ENCODE assay signal across 23 cellular contexts in the genomic region with DNA sequence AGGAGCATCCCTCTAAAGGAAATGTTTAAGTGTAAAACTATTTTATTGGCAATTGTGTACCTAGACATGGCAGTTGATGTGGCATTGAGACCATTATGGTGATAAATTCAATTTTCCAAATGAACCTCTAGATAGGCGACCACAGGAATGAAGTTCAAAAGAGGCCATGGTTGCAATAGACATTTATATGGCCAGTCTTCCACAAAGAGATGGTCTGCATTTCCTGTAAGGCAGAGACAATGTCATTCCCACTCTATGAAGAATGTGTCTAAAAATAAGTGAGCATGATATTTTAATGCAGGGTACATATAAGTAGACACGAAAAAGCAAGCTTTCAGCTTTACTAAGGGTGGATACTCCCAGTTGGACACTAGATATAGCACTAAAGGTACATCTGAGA. TPM values are rescaled to one million over a fixed set of nuclear protein-coding genes. Genes with fewer than 3 reads are reported as not detected.
DNase-seq lines count a peak whose midpoint lies in the region; ATAC-seq and TF ChIP-seq lines count a peak whose summit lies in the region.
"Had no signal": no experiment of that assay in that cellular context is flagged by ENCODE, and none has a peak within 500 bp of the region (broad histone marks: within the 10 kb centered on the region; RNA-seq: fewer than 3 reads in every experiment).

No MANE protein-coding gene starts in this region.

- H3K4me1 Mint-ChIP-seq in CD4-positive, alpha-beta T cell (ENCODE audit: low read depth): peaks cover 79% of the 10 kb centered on the region
- H3K4me1 Mint-ChIP-seq in naive thymus-derived CD4-positive, alpha-beta T cell: peaks cover 54 to 85% (median 81%) of the 10 kb centered on the region in 7 donors

- H3K9me2 ChIP-seq in SK-N-SH (no peaks in the 10 kb centered on the region), Loucy (replicated peaks; ENCODE audit: low read depth, low read length) (no peaks in the 10 kb centered on the region)

- H3K4me2 ChIP-seq in SK-N-SH (no peak overlapping the region), Loucy (ENCODE audit: low read depth, low read length, poor library complexity, severe bottlenecking) (peak overlapping the region; percentile 15)
- H3K4me2 ChIP-seq: A549 had no signal

- H3K27me3 ChIP-seq in SK-N-SH (ENCODE audit: insufficient read depth) (no peaks in the 10 kb centered on the region), Loucy (ENCODE audit: insufficient read depth, low read length, poor library complexity, severe bottlenecking) (no peaks in the 10 kb centered on the region)
- H3K27me3 ChIP-seq in CD4-positive, alpha-beta T cell (ENCODE audit: control insufficient read depth, insufficient read depth, low read length): no peaks in the 10 kb centered on the region
- H3K27me3 ChIP-seq in naive thymus-derived CD4-positive, alpha-beta T cell (ENCODE audit: control insufficient read depth in 2 of 2, insufficient read depth in 2 of 2, low read length in 2 of 2): no peaks in the 10 kb centered on the region

- CTCF ChIA-PET in SK-N-SH (lab: Yijun Ruan, JAX): no interaction called here
- CTCF ChIA-PET in CD4-positive, alpha-beta T cell (lab: Charles Lee): interaction anchor here (0.6 to 1.9 kb wide), 2 partner anchors 20 to 48 kb away, joined by 3 to 4 read pairs; no protein-coding TSS in a partner anchor
- CTCF ChIA-PET in naive thymus-derived CD4-positive, alpha-beta T cell (lab: Charles Lee): interaction anchor here (0.8 to 1.3 kb wide), 2 partner anchors 119 to 124 kb away, joined by 3 to 4 read pairs; no protein-coding TSS in a partner anchor

- intact Hi-C loops in CD4-positive, alpha-beta T cell (cut with DNase I, micrococcal nuclease): loop anchor here (5.0 to 10.0 kb wide), 6 partner anchors 32 to 872 kb away; partner anchors contain the start of gene PTPRK (in 1 of the 2)
- intact Hi-C loops in naive thymus-derived CD4-positive, alpha-beta T cell (cut with micrococcal nuclease): loop anchor here in 1 of 2 donors (1.0 to 10.0 kb wide), 6 partner anchors 9 to 1515 kb away; no protein-coding TSS in a partner anchor

- DNase-seq in SK-N-SH (no peak), GM19238 (ENCODE audit: insufficient read length, low spot score) (no peak)
- DNase-seq in CD4-positive, alpha-beta T cell: no peak
- DNase-seq in naive thymus-derived CD4-positive, alpha-beta T cell: no peak
- DNase-seq in activated CD4-positive, alpha-beta T cell treated with anti-CD3 and anti-CD28 coated beads, Interleukin-2, amount 50 U/mL, for 4 hours: no peak
- DNase-seq: AML-193; Calu3; CD4-positive, alpha-beta memory T cell; DMS79 treated with DMSO at 0.1 percent for 48 hours; GM23248; IMR-90 had no signal

- H3K9me3 ChIP-seq in SK-N-SH: no peaks in the 10 kb centered on the region
- H3K9me3 ChIP-seq in CD4-positive, alpha-beta T cell (ENCODE audit: control insufficient read depth, low read length): no peaks in the 10 kb centered on the region
- H3K9me3 ChIP-seq in Loucy (ENCODE audit: insufficient read depth, low read depth, low read length): no peaks in the 10 kb centered on the region
- H3K9me3 ChIP-seq in naive thymus-derived CD4-positive, alpha-beta T cell (ENCODE audit: control insufficient read depth in 2 of 3, low read length in 3 of 3): no peaks in the 10 kb centered on the region
- H3K9me3 ChIP-seq: A549, HAP-1 had no signal

- H4K20me1 ChIP-seq in SK-N-SH (ENCODE audit: insufficient read depth): no peaks in the 10 kb centered on the region
- peaks cover 6% of the 10 kb centered on the region for H4K20me1 ChIP-seq in Loucy (ENCODE audit: insufficient read depth, low read length, poor library complexity, severe bottlenecking)

- POLR2A ChIA-PET in SK-N-SH (lab: Yijun Ruan, JAX): no interaction called here
- POLR2A ChIA-PET in CD4-positive, alpha-beta T cell (lab: Charles Lee): interaction anchor here (1.3 to 1.7 kb wide), 2 partner anchors 40 to 112 kb away, joined by 3 to 7 read pairs; partner anchors contain the start of gene THEMIS
- POLR2A ChIA-PET in naive thymus-derived CD4-positive, alpha-beta T cell (lab: Charles Lee): interaction anchor here (0.9 kb wide), 1 partner anchor 21 kb away, joined by 3 read pairs; no protein-coding TSS in a partner anchor

- H3F3A ChIP-seq in SK-N-SH (replicated peaks; ENCODE audit: insufficient read depth) (no peaks in the 10 kb centered on the region), Loucy (ENCODE audit: low read depth) (no peaks in the 10 kb centered on the region)

- H2AFZ ChIP-seq in SK-N-SH (ENCODE audit: low read depth): 0 out of 2 replicates have a peak overlapping the region, but pooled peaks have one; percentile 2
- no peak overlapping the region for H2AFZ ChIP-seq in Loucy (ENCODE audit: low read length)
- H2AFZ ChIP-seq: GM23248 had no signal

- H3K36me3 Mint-ChIP-seq in CD4-positive, alpha-beta T cell (ENCODE audit: low read depth): peaks cover 51% of the 10 kb centered on the region
- H3K36me3 Mint-ChIP-seq in naive thymus-derived CD4-positive, alpha-beta T cell: peaks cover 7 to 50% (median 19%) of the 10 kb centered on the region in 5 donors

- no peak for TF ChIP-seq CTCF in SK-N-SH (IDR thresholded peaks at IDR 0.05)
- no peak for TF ChIP-seq CTCF in CD4-positive, alpha-beta T cell (IDR thresholded peaks at IDR 0.05)
- TF ChIP-seq CTCF in Loucy (conservative IDR thresholded peaks at IDR 0.05; ENCODE audit: low read length): no peak

- H3K9ac ChIP-seq in SK-N-SH (no peak overlapping the region), Loucy (ENCODE audit: low read depth, low read length, poor library complexity, severe bottlenecking) (no peak overlapping the region)
- H3K9ac ChIP-seq: GM23248 had no signal

- ATAC-seq in SK-N-SH treated with all-trans-retinoic acid at 6 μM for 48 hours (no peak), GM18511 (IDR thresholded peaks at IDR 0.05; ENCODE audit: unreplicated experiment) (no peak)
- ATAC-seq in CD4-positive, alpha-beta T cell (ENCODE audit: poor library complexity): no peak
- no peak for ATAC-seq in naive thymus-derived CD4-positive, alpha-beta T cell
- ATAC-seq: A549, GM12878 had no signal

- no peak overlapping the region for H3K4me3 Mint-ChIP-seq in CD4-positive, alpha-beta T cell
- H3K4me3 Mint-ChIP-seq in naive thymus-derived CD4-positive, alpha-beta T cell: no peak overlapping the region

- no peaks in the 10 kb centered on the region for H3K36me3 ChIP-seq in SK-N-SH (replicated peaks in 1 of 2; ENCODE audit: control insufficient read depth in 1 of 2, insufficient read depth in 2 of 2, low read length in 1 of 2)
- H3K36me3 ChIP-seq in Loucy (ENCODE audit: insufficient read depth, low read length): peaks cover 21% of the 10 kb centered on the region; the same call in 1 of the 2 replicates
- H3K36me3 ChIP-seq in naive thymus-derived CD4-positive, alpha-beta T cell (ENCODE audit: control insufficient read depth in 2 of 3, insufficient read depth in 3 of 3, low read length in 3 of 3): peaks cover 0 to 7% (median 0%) of the 10 kb centered on the region in 3 experiments
- H3K36me3 ChIP-seq: HAP-1 had no signal

- H3K9me3 Mint-ChIP-seq in CD4-positive, alpha-beta T cell: no peaks in the 10 kb centered on the region
- H3K9me3 Mint-ChIP-seq in naive thymus-derived CD4-positive, alpha-beta T cell: no peaks in the 10 kb centered on the region
- H3K9me3 Mint-ChIP-seq: CD4-positive, alpha-beta memory T cell had no signal

- H3K79me2 ChIP-seq in SK-N-SH (ENCODE audit: insufficient read depth): no peaks in the 10 kb centered on the region
- peaks cover 91% of the 10 kb centered on the region for H3K79me2 ChIP-seq in Loucy (ENCODE audit: insufficient read depth, low read length)

- TF ChIP-seq EP300 in SK-N-SH (IDR thresholded peaks at IDR 0.05; ENCODE audit: borderline replicate concordance in 1 of 2, low read depth in 1 of 2, low read length in 1 of 2): no peak

- no peaks in the 10 kb centered on the region for H3K4me1 ChIP-seq in SK-N-SH (ENCODE audit: control insufficient read depth in 1 of 2, insufficient read depth in 2 of 2, low read depth in 1 of 2, low read length in 1 of 2)
- peaks cover 51% of the 10 kb centered on the region for H3K4me1 ChIP-seq in Loucy (ENCODE audit: insufficient read depth, low read length, poor library complexity, severe bottlenecking)
- peaks cover 37 to 39% of the 10 kb centered on the region in 2 donors for H3K4me1 ChIP-seq in naive thymus-derived CD4-positive, alpha-beta T cell (ENCODE audit: control insufficient read depth in 2 of 2, insufficient read depth in 2 of 2, low read length in 2 of 2)
- H3K4me1 ChIP-seq: A549, HAP-1 had no signal

- H3K27me3 Mint-ChIP-seq in CD4-positive, alpha-beta T cell: no peaks in the 10 kb centered on the region
- no peaks in the 10 kb centered on the region for H3K27me3 Mint-ChIP-seq in naive thymus-derived CD4-positive, alpha-beta T cell
- H3K27me3 Mint-ChIP-seq: CD4-positive, alpha-beta memory T cell had no signal

- H3K27ac ChIP-seq in SK-N-SH (ENCODE audit: low read depth in 2 of 2, low read length in 1 of 2): no peak overlapping the region; a peak in 1 of 4 replicates
- no peak overlapping the region for H3K27ac ChIP-seq in CD4-positive, alpha-beta T cell (ENCODE audit: low read depth, low read length)
- H3K27ac ChIP-seq in naive thymus-derived CD4-positive, alpha-beta T cell (ENCODE audit: low read depth, low read length): no peak overlapping the region
- H3K27ac ChIP-seq: 22Rv1, A549, C4-2B, GM23248 had no signal

- no peak overlapping the region for H3K4me3 ChIP-seq in SK-N-SH (ENCODE audit: low read depth in 2 of 2, low read length in 1 of 2)
- H3K4me3 ChIP-seq in Loucy (ENCODE audit: low read length, poor library complexity, severe bottlenecking): no peak overlapping the region
- H3K4me3 ChIP-seq in naive thymus-derived CD4-positive, alpha-beta T cell (ENCODE audit: low read length): no peak overlapping the region
- H3K4me3 ChIP-seq: A549, GM12878, GM23248, HAP-1 had no signal

- peak overlapping the region; percentile 69 for H3K27ac Mint-ChIP-seq in CD4-positive, alpha-beta T cell
- H3K27ac Mint-ChIP-seq in naive thymus-derived CD4-positive, alpha-beta T cell: peak overlapping the region in 7 of 9 donors; percentile 14 to 78 (median 65)

- no peak for TF ChIP-seq RAD21 in SK-N-SH (IDR thresholded peaks at IDR 0.05; ENCODE audit: low read length)

- 26% methylated on average over 2 of the region's 2 CpGs for WGBS in SK-N-SH (ENCODE audit: low lambda C conversion rate)

TF ChIP-seq in SK-N-SH, 30 proteins besides CTCF, POLR2A, EP300 and RAD21 (continues in another document):
- TF ChIP-seq SMC3 (IDR thresholded peaks at IDR 0.05; ENCODE audit: low read depth, low read length) (no peak), CHD2 (IDR thresholded peaks at IDR 0.05; ENCODE audit: low read length, partially characterized antibody) (no peak), YY1 (IDR thresholded peaks at IDR 0.05; ENCODE audit: low read depth) (no peak)

TF ChIP-seq in SK-N-SH treated with all-trans-retinoic acid at 6 μM for 48 hours, 23 proteins besides CTCF, POLR2A, EP300 and RAD21 (continues in another document):
- TF ChIP-seq ZFP3 (CRISPR knock-in tag; IDR thresholded peaks at IDR 0.05) (no peak), ISL1 (CRISPR knock-in tag; IDR thresholded peaks at IDR 0.05) (no peak), OSR1 (CRISPR knock-in tag; IDR thresholded peaks at IDR 0.05) (no peak)

RNA-seq across cellular contexts. Expression of gene THEMIS, which starts 40.9 kb away (rescaled TPM):
- polyA plus RNA-seq in SK-N-SH (2012; rRNA removed): not detected in 2 replicates
- polyA plus RNA-seq in SK-N-SH (2012; cell fraction: cytosol; rRNA removed): not detected in 2 replicates
- not detected in 2 replicates for polyA plus RNA-seq in SK-N-SH (2012; cell fraction: nucleus; rRNA removed)
- total RNA-seq in CD4-positive, alpha-beta T cell: 10 to 100 TPM; 25.0 to 25.3 TPM
- total RNA-seq in naive thymus-derived CD4-positive, alpha-beta T cell: 10 to 100 TPM; 51.3 to 97.3 (median 54.7) TPM
- polyA plus RNA-seq in naive thymus-derived CD4-positive, alpha-beta T cell: 100 to 1,000 TPM in 1 of 2 donors, 10 to 100 TPM in 1; 93.4 to 110 TPM
- total RNA-seq: Calu3, G401, H4, HT-29, IMR-90 had no signal
- polyA plus RNA-seq: A549, BJ, IMR-90 had no signal
